Comparison of ENCODE assay signal across 1 cellular context in genomic region chr16:17166095-17166494, GRCh38.
TF ChIP-seq lines count a peak whose summit lies in the region.

No MANE protein-coding gene starts in this region.

TF ChIP-seq in WTC11, 78 proteins besides CTCF, POLR2A, EP300 and RAD21 (continued from another document and continues in another):
- TF ChIP-seq, protein P1, sequence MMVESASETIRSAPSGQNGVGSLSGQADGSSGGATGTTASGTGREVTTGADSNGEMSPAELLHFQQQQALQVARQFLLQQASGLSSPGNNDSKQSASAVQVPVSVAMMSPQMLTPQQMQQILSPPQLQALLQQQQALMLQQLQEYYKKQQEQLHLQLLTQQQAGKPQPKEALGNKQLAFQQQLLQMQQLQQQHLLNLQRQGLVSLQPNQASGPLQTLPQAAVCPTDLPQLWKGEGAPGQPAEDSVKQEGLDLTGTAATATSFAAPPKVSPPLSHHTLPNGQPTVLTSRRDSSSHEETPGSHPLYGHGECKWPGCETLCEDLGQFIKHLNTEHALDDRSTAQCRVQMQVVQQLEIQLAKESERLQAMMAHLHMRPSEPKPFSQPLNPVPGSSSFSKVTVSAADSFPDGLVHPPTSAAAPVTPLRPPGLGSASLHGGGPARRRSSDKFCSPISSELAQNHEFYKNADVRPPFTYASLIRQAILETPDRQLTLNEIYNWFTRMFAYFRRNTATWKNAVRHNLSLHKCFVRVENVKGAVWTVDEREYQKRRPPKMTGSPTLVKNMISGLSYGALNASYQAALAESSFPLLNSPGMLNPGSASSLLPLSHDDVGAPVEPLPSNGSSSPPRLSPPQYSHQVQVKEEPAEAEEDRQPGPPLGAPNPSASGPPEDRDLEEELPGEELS (CRISPR knock-in tag; IDR thresholded peaks at IDR 0.05): peak; percentile 94; the same call in 1 of the 2 replicates
- no peak for TF ChIP-seq ZNF317 (CRISPR knock-in tag; IDR thresholded peaks at IDR 0.05; ENCODE audit: borderline replicate concordance, low read depth)
- peak; percentile 86; the same call in 1 of the 2 replicates for TF ChIP-seq FOXK1 (CRISPR knock-in tag; IDR thresholded peaks at IDR 0.05)
- no peak for TF ChIP-seq ELF4 (CRISPR knock-in tag; IDR thresholded peaks at IDR 0.05; ENCODE audit: low read depth)
- TF ChIP-seq NR2C2 (CRISPR knock-in tag; IDR thresholded peaks at IDR 0.05): no peak
- TF ChIP-seq MXD4 (CRISPR knock-in tag; IDR thresholded peaks at IDR 0.05; ENCODE audit: borderline replicate concordance): no peak
- TF ChIP-seq, protein P2, sequence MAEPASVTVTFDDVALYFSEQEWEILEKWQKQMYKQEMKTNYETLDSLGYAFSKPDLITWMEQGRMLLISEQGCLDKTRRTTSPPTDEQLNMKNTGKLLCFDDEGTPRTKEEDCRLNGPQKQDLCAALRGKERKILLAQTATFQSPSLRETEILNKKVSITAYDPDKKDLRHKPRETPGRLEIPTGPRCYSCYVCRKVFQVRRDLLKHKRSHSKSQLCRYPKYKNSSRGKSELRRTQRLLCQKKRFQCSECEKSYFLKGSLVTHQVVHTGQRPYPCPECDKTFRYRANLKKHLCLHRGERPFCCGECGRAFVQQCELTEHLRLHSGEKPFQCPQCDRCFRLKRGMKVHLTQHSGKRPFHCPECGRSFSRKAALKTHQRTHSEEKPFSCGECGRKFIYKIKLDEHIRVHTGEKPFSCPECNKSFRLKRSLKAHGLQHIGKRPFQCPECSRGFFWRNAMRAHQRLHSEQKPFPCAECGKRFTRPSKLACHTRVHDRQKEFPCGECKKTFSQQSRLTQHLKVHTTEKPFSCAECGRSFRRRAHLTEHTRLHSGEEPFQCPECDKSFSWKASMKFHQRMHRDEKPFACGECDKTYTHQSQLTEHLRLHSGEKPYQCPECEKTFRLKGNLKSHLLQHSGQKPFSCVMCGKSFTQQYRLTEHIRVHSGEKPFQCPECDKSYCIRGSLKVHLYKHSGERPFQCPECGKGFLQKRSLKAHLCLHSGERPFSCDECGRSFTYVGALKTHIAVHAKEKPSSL (CRISPR knock-in tag; conservative IDR thresholded peaks at IDR 0.05): no peak
- peak; percentile 83 for TF ChIP-seq SMAD4 (CRISPR knock-in tag; IDR thresholded peaks at IDR 0.05)
- TF ChIP-seq AFF4 (CRISPR knock-in tag; IDR thresholded peaks at IDR 0.05; ENCODE audit: borderline replicate concordance): no peak
- TF ChIP-seq TP53 (CRISPR knock-in tag; IDR thresholded peaks at IDR 0.05): peak; percentile 73; the same call in 1 of the 2 replicates
- TF ChIP-seq AR (CRISPR knock-in tag; IDR thresholded peaks at IDR 0.05): no peak
- TF ChIP-seq NFYB (CRISPR knock-in tag; conservative IDR thresholded peaks at IDR 0.05; ENCODE audit: low read depth): no peak; the same call in 1 of the 2 replicates
- no peak for TF ChIP-seq SP1 (CRISPR knock-in tag; conservative IDR thresholded peaks at IDR 0.05)
- TF ChIP-seq, protein P3, sequence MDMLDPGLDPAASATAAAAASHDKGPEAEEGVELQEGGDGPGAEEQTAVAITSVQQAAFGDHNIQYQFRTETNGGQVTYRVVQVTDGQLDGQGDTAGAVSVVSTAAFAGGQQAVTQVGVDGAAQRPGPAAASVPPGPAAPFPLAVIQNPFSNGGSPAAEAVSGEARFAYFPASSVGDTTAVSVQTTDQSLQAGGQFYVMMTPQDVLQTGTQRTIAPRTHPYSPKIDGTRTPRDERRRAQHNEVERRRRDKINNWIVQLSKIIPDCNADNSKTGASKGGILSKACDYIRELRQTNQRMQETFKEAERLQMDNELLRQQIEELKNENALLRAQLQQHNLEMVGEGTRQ (CRISPR knock-in tag; IDR thresholded peaks at IDR 0.05): no peak
- no peak for TF ChIP-seq ZNF532 (CRISPR knock-in tag; IDR thresholded peaks at IDR 0.05; ENCODE audit: borderline replicate concordance)
- TF ChIP-seq, protein P4, sequence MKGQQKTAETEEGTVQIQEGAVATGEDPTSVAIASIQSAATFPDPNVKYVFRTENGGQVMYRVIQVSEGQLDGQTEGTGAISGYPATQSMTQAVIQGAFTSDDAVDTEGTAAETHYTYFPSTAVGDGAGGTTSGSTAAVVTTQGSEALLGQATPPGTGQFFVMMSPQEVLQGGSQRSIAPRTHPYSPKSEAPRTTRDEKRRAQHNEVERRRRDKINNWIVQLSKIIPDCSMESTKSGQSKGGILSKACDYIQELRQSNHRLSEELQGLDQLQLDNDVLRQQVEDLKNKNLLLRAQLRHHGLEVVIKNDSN (CRISPR knock-in tag; IDR thresholded peaks at IDR 0.05): peak; percentile 52; the same call in 1 of the 2 replicates
- 0 out of 2 replicates have a peak, but pooled peaks have one; percentile 35 for TF ChIP-seq ATF3 (CRISPR knock-in tag; conservative IDR thresholded peaks at IDR 0.05)
- no peak for TF ChIP-seq ZNF263 (CRISPR knock-in tag; IDR thresholded peaks at IDR 0.05; ENCODE audit: low read depth)
- TF ChIP-seq MYBL2 (CRISPR knock-in tag; IDR thresholded peaks at IDR 0.05): no peak
- TF ChIP-seq RELA (CRISPR knock-in tag; IDR thresholded peaks at IDR 0.05; ENCODE audit: borderline replicate concordance): no peak
- TF ChIP-seq, protein P5, sequence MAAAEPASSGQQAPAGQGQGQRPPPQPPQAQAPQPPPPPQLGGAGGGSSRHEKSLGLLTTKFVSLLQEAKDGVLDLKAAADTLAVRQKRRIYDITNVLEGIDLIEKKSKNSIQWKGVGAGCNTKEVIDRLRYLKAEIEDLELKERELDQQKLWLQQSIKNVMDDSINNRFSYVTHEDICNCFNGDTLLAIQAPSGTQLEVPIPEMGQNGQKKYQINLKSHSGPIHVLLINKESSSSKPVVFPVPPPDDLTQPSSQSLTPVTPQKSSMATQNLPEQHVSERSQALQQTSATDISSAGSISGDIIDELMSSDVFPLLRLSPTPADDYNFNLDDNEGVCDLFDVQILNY (CRISPR knock-in tag; IDR thresholded peaks at IDR 0.05): no peak
- TF ChIP-seq ATF1 (CRISPR knock-in tag; IDR thresholded peaks at IDR 0.05): no peak
- TF ChIP-seq PRRX2 (CRISPR knock-in tag; IDR thresholded peaks at IDR 0.05): no peak
- TF ChIP-seq, protein P6, sequence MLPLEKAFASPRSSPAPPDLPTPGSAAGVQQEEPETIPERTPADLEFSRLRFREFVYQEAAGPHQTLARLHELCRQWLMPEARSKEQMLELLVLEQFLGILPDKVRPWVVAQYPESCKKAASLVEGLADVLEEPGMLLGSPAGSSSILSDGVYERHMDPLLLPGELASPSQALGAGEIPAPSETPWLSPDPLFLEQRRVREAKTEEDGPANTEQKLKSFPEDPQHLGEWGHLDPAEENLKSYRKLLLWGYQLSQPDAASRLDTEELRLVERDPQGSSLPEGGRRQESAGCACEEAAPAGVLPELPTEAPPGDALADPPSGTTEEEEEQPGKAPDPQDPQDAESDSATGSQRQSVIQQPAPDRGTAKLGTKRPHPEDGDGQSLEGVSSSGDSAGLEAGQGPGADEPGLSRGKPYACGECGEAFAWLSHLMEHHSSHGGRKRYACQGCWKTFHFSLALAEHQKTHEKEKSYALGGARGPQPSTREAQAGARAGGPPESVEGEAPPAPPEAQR (CRISPR knock-in tag; IDR thresholded peaks at IDR 0.05): no peak
- peak; percentile 94 for TF ChIP-seq TEAD4 (CRISPR knock-in tag; IDR thresholded peaks at IDR 0.05)
- no peak for TF ChIP-seq RORB (CRISPR knock-in tag; IDR thresholded peaks at IDR 0.05)
- no peak for TF ChIP-seq JAZF1 (CRISPR knock-in tag; IDR thresholded peaks at IDR 0.05)
- no peak for TF ChIP-seq ZNF423 (CRISPR knock-in tag; IDR thresholded peaks at IDR 0.05)
- TF ChIP-seq CREM (CRISPR knock-in tag; IDR thresholded peaks at IDR 0.05): no peak
- no peak for TF ChIP-seq MLX (CRISPR knock-in tag; IDR thresholded peaks at IDR 0.05)
